In genomic region chr17:4939804-4940624, GRCh38 we compare ENCODE assay signal across 8 cellular contexts. TPM values are rescaled to one million over a fixed set of nuclear protein-coding genes. Genes with fewer than 3 reads are reported as not detected.
DNase-seq lines count a peak whose midpoint lies in the region; ATAC-seq, FAIRE-seq and TF ChIP-seq lines count a peak whose summit lies in the region.

RNF167 (plus strand) TSS chr17:4940268; CDS start chr17:4940910, 642 bp downstream.
A gene with protein sequence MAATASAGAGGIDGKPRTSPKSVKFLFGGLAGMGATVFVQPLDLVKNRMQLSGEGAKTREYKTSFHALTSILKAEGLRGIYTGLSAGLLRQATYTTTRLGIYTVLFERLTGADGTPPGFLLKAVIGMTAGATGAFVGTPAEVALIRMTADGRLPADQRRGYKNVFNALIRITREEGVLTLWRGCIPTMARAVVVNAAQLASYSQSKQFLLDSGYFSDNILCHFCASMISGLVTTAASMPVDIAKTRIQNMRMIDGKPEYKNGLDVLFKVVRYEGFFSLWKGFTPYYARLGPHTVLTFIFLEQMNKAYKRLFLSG (minus strand): TSS chr17:4940046. CDS start chr17:4939910, 136 bp downstream.

- H3K4me1 ChIP-seq in small intestine (ENCODE audit: control insufficient read depth in 2 of 2, insufficient read depth in 1 of 2, low read depth in 1 of 2, low read length in 1 of 2): peaks cover 7 to 8% of the 10 kb centered on the region in 2 donors

- H3K9me3 ChIP-seq in AG04450 (ENCODE audit: control insufficient read depth, insufficient read depth, low read length) (no peaks in the 10 kb centered on the region; the same call in 1 of the 2 replicates), small intestine (ENCODE audit: control insufficient read depth, low read depth) (no peaks in the 10 kb centered on the region)

- H3K36me3 ChIP-seq in small intestine (ENCODE audit: control insufficient read depth in 2 of 2, insufficient read depth in 2 of 2, low read length in 2 of 2): peaks cover 2 to 20% of the 10 kb centered on the region in 2 donors

- DNase-seq in AG04450 (ENCODE audit: low read depth, low spot score) (peak; percentile 99), NCI-H226 (peak; percentile 98), WTC11 (ENCODE audit: low spot score) (peak; percentile 93), cardiac fibroblast (ENCODE audit: low read depth in 2 of 2) (peak; percentile 100), iPS-NIHi11 (ENCODE audit: low spot score) (peak; percentile 97), small intestine (peak; percentile 100)

- H3K27me3 ChIP-seq in AG04450 (ENCODE audit: control insufficient read depth, insufficient read depth, low read length): no peaks in the 10 kb centered on the region
- no peaks in the 10 kb centered on the region for H3K27me3 ChIP-seq in small intestine (ENCODE audit: control insufficient read depth in 2 of 2, insufficient read depth in 2 of 2, low read length in 2 of 2)

- peak; percentile 80 for ATAC-seq in GM18909 (IDR thresholded peaks at IDR 0.05; ENCODE audit: poor library complexity, unreplicated experiment)
- peak; percentile 81 for ATAC-seq in HG03175 (IDR thresholded peaks at IDR 0.05; ENCODE audit: unreplicated experiment)
- peak; percentile 84 for ATAC-seq in WTC11

- WGBS in small intestine, 3 donors: 0% methylated on average over 67 to 75 of the region's 75 CpGs

- TF ChIP-seq CTCF in AG04450 (IDR thresholded peaks at IDR 0.05; ENCODE audit: low read depth, low read length): no peak
- TF ChIP-seq CTCF in WTC11 (IDR thresholded peaks at IDR 0.05): no peak
- TF ChIP-seq CTCF in cardiac fibroblast (IDR thresholded peaks at IDR 0.05; ENCODE audit: low read depth, low read length): no peak

- CTCF ChIA-PET in AG04450 (lab: Charles Lee): interaction anchor here (0.6 to 2.8 kb wide), 6 partner anchors 16 to 314 kb away, joined by 3 to 25 read pairs (median 4); partner anchors contain the start of gene CAMTA2
- CTCF ChIA-PET in WTC11 (lab: Charles Lee): interaction anchor here (0.5 to 2.6 kb wide), 18 partner anchors 10 to 499 kb away, joined by 3 to 38 read pairs (median 5); partner anchors contain the start of genes C1QBP, CAMTA2, CHRNE and ENO3

- H3K27ac Mint-ChIP-seq in WTC11: peak within 1 kb of the TSS; percentile 98

- POLR2A ChIA-PET in AG04450 (lab: Yijun Ruan, JAX): interaction anchor here (0.7 to 2.4 kb wide), 13 partner anchors 9 to 144 kb away, joined by 3 to 55 read pairs (median 4); partner anchors contain the start of genes ENO3, INCA1, KIF1C and PFN1
- POLR2A ChIA-PET in WTC11 (lab: Charles Lee): interaction anchor here (0.6 to 2.6 kb wide), 10 partner anchors 8 to 75 kb away, joined by 3 to 38 read pairs (median 3); partner anchors contain the start of genes CHRNE, GP1BA, INCA1 and KIF1C

- H3K36me3 Mint-ChIP-seq in WTC11: peaks cover 44% of the 10 kb centered on the region

- no peaks in the 10 kb centered on the region for H3K27me3 Mint-ChIP-seq in WTC11 (ENCODE audit: low read depth)

- H3K4me3 Mint-ChIP-seq in WTC11: peak within 1 kb of the TSS; percentile 96

- H3K9me3 Mint-ChIP-seq in WTC11: no peaks in the 10 kb centered on the region

- H3K4me1 Mint-ChIP-seq in WTC11: peaks cover 25% of the 10 kb centered on the region

- H3K4me3 ChIP-seq in AG04450 (ENCODE audit: low read depth, low read length) (peak within 1 kb of the TSS; percentile 92), cardiac fibroblast (replicated peaks in 1 of 2; ENCODE audit: low read depth in 2 of 2, low read length in 2 of 2) (peak within 1 kb of the TSS; percentile 87 to 97), small intestine (ENCODE audit: low read depth in 1 of 2, low read length in 2 of 2) (peak within 1 kb of the TSS; percentile 64 to 92)

- peak within 1 kb of the TSS; percentile 98 for H3K27ac ChIP-seq in AG04450 (ENCODE audit: low read depth, low read length)
- peak within 1 kb of the TSS; percentile 93 to 96 for H3K27ac ChIP-seq in small intestine (ENCODE audit: low read depth in 1 of 2, low read length in 1 of 2)

- FAIRE-seq in small intestine (lab: Jason Lieb, UNC): no peak

TF ChIP-seq in WTC11, 78 proteins besides CTCF, POLR2A, EP300 and RAD21 (continues in another document):
- TF ChIP-seq, protein P1, sequence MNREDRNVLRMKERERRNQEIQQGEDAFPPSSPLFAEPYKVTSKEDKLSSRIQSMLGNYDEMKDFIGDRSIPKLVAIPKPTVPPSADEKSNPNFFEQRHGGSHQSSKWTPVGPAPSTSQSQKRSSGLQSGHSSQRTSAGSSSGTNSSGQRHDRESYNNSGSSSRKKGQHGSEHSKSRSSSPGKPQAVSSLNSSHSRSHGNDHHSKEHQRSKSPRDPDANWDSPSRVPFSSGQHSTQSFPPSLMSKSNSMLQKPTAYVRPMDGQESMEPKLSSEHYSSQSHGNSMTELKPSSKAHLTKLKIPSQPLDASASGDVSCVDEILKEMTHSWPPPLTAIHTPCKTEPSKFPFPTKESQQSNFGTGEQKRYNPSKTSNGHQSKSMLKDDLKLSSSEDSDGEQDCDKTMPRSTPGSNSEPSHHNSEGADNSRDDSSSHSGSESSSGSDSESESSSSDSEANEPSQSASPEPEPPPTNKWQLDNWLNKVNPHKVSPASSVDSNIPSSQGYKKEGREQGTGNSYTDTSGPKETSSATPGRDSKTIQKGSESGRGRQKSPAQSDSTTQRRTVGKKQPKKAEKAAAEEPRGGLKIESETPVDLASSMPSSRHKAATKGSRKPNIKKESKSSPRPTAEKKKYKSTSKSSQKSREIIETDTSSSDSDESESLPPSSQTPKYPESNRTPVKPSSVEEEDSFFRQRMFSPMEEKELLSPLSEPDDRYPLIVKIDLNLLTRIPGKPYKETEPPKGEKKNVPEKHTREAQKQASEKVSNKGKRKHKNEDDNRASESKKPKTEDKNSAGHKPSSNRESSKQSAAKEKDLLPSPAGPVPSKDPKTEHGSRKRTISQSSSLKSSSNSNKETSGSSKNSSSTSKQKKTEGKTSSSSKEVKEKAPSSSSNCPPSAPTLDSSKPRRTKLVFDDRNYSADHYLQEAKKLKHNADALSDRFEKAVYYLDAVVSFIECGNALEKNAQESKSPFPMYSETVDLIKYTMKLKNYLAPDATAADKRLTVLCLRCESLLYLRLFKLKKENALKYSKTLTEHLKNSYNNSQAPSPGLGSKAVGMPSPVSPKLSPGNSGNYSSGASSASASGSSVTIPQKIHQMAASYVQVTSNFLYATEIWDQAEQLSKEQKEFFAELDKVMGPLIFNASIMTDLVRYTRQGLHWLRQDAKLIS (CRISPR knock-in tag; IDR thresholded peaks at IDR 0.05; ENCODE audit: borderline replicate concordance): no peak
- TF ChIP-seq, protein P2, sequence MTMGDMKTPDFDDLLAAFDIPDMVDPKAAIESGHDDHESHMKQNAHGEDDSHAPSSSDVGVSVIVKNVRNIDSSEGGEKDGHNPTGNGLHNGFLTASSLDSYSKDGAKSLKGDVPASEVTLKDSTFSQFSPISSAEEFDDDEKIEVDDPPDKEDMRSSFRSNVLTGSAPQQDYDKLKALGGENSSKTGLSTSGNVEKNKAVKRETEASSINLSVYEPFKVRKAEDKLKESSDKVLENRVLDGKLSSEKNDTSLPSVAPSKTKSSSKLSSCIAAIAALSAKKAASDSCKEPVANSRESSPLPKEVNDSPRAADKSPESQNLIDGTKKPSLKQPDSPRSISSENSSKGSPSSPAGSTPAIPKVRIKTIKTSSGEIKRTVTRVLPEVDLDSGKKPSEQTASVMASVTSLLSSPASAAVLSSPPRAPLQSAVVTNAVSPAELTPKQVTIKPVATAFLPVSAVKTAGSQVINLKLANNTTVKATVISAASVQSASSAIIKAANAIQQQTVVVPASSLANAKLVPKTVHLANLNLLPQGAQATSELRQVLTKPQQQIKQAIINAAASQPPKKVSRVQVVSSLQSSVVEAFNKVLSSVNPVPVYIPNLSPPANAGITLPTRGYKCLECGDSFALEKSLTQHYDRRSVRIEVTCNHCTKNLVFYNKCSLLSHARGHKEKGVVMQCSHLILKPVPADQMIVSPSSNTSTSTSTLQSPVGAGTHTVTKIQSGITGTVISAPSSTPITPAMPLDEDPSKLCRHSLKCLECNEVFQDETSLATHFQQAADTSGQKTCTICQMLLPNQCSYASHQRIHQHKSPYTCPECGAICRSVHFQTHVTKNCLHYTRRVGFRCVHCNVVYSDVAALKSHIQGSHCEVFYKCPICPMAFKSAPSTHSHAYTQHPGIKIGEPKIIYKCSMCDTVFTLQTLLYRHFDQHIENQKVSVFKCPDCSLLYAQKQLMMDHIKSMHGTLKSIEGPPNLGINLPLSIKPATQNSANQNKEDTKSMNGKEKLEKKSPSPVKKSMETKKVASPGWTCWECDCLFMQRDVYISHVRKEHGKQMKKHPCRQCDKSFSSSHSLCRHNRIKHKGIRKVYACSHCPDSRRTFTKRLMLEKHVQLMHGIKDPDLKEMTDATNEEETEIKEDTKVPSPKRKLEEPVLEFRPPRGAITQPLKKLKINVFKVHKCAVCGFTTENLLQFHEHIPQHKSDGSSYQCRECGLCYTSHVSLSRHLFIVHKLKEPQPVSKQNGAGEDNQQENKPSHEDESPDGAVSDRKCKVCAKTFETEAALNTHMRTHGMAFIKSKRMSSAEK (CRISPR knock-in tag; IDR thresholded peaks at IDR 0.05; ENCODE audit: borderline replicate concordance): no peak
- TF ChIP-seq HMGA2 (CRISPR knock-in tag; IDR thresholded peaks at IDR 0.05) (no peak), SMAD4 (CRISPR knock-in tag; IDR thresholded peaks at IDR 0.05) (no peak), ESRRA (CRISPR knock-in tag; IDR thresholded peaks at IDR 0.05; ENCODE audit: borderline replicate concordance) (peak; percentile 89)
- TF ChIP-seq, protein P3, sequence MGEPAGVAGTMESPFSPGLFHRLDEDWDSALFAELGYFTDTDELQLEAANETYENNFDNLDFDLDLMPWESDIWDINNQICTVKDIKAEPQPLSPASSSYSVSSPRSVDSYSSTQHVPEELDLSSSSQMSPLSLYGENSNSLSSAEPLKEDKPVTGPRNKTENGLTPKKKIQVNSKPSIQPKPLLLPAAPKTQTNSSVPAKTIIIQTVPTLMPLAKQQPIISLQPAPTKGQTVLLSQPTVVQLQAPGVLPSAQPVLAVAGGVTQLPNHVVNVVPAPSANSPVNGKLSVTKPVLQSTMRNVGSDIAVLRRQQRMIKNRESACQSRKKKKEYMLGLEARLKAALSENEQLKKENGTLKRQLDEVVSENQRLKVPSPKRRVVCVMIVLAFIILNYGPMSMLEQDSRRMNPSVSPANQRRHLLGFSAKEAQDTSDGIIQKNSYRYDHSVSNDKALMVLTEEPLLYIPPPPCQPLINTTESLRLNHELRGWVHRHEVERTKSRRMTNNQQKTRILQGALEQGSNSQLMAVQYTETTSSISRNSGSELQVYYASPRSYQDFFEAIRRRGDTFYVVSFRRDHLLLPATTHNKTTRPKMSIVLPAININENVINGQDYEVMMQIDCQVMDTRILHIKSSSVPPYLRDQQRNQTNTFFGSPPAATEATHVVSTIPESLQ (CRISPR knock-in tag; IDR thresholded peaks at IDR 0.05): no peak

RNA-seq across cellular contexts. Expression of gene RNF167, which starts in this region (rescaled TPM):
- polyA plus RNA-seq in AG04450 (2011; rRNA removed): 63.1 and 64.3 TPM in 2 replicates
- 59.1 and 74.8 TPM in 2 replicates for polyA minus RNA-seq in AG04450 (2011; rRNA and poly(A)+ RNA removed)
- total RNA-seq in WTC11 (2021): 121 to 143 TPM (median 122 TPM) in 3 replicates
- 100 to 1,000 TPM; 108 to 132 (median 126) TPM for polyA plus RNA-seq in small intestine

RNA-seq across cellular contexts. Expression of the second gene that starts in this region (rescaled TPM):
- 44.7 and 50.0 TPM in 2 replicates for polyA plus RNA-seq in AG04450 (2011; rRNA removed)
- 33.0 and 50.2 TPM in 2 replicates for polyA minus RNA-seq in AG04450 (2011; rRNA and poly(A)+ RNA removed)
- total RNA-seq in WTC11 (2021): 73.7 to 83.3 TPM (median 76.8 TPM) in 3 replicates
- 10 to 100 TPM; 55.1 to 79.2 (median 66.4) TPM for polyA plus RNA-seq in small intestine

Comparison
In these comparisons a context has a peak if more than half of its experiments do, and no peak if none do; other contexts are left out.
1. Peak in every context shown above with its lines: DNase-seq, ATAC-seq, H3K4me3 ChIP-seq and H3K27ac ChIP-seq.